10 cellular contexts compared by ENCODE assay signal in the genomic region with DNA sequence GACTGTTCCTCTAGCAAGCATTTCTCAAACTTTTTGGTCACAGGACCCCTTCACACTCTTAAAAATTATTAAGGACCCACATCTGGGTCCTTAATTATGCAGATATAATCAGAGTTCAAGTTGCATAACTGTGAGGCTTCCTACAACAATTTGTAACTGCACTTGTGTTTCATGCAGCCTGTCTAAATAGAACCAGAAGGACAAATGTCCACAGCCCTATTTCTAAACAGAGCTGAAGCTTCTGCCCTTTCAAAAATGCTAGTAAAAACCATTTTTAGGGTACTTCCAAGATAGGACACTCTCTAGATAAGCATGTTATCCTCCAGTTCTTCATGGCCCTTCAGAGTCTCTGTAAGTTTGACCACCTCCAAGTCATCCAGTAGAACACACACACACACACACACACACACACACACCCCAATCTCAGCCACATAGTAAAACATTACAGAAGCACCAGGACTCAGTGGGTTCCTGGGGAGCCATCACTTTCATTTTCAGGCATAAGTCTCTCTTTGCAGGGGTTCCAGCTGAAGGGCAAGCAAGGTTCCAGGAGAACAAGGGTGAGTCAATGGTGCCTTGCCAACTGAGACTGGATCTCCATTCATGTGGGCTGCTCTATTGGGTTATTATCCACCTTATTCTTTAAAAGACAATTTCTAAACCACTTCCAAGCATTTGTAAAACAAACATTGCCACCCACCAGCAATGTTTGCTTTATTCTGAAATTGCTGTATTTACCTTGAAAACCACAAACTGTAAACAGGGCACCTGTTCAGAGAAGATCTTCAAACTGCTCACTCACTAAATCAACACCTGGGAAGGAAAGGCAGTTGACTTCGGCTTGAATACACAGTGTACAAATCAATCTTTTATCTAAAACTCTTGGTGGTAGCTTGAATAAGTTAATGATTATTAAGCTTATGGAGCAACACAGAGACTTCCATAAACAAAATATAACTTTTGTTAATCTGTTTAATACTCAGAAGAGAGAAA.
DNase-seq lines count a peak whose midpoint lies in the region; ATAC-seq, FAIRE-seq and TF ChIP-seq lines count a peak whose summit lies in the region.
"Had no signal": no experiment of that assay in that cellular context is flagged by ENCODE, and none has a peak within 500 bp of the region (broad histone marks: within the 10 kb centered on the region; RNA-seq: fewer than 3 reads in every experiment).

No MANE protein-coding gene starts in this region.

- peak overlapping the region; percentile 74 for H3K4me2 ChIP-seq in GM12878 (ENCODE audit: control insufficient read depth, insufficient read depth)
- H3K4me2 ChIP-seq in Karpas-422 (ENCODE audit: low read depth, low read length, poor library complexity, severe bottlenecking): no peak overlapping the region

- H3K27ac Mint-ChIP-seq in HFFc6: no peak overlapping the region
- no peak overlapping the region for H3K27ac Mint-ChIP-seq in activated naive CD4-positive, alpha-beta T cell treated with anti-CD3 and anti-CD28 coated beads for 36 hours

- no peak overlapping the region; the same call in 1 of the 2 replicates for H3K9ac ChIP-seq in GM12878 (ENCODE audit: control insufficient read depth, insufficient read depth, low read length)
- no peak overlapping the region for H3K9ac ChIP-seq in Karpas-422 (ENCODE audit: low read length)

- no peak for TF ChIP-seq CTCF in GM12878 (IDR thresholded peaks at IDR 0.05 in 2 of 3, conservative IDR thresholded peaks at IDR 0.05 in 1 of 3; ENCODE audit: control insufficient read depth in 2 of 3, extremely low read depth in 1 of 3, insufficient read depth in 1 of 3, low read depth in 3 of 3, low read length in 3 of 3)
- no peak for TF ChIP-seq CTCF in HFFc6 (IDR thresholded peaks at IDR 0.05)

- FAIRE-seq in GM12878 (lab: Jason Lieb, UNC): no peak
- FAIRE-seq: K562 had no signal

- no TSS peak for BruUV-seq in GM12878 (replicated peaks; lab: Mats Ljungman, UMichigan)

- H4K20me1 ChIP-seq in GM12878 (ENCODE audit: control insufficient read depth, insufficient read depth) (no peaks in the 10 kb centered on the region), Karpas-422 (ENCODE audit: insufficient read depth, low read depth, low read length) (no peaks in the 10 kb centered on the region)

- H3K4me3 Mint-ChIP-seq in HFFc6: no peak overlapping the region
- H3K4me3 Mint-ChIP-seq in activated naive CD4-positive, alpha-beta T cell treated with anti-CD3 and anti-CD28 coated beads for 36 hours: no peak overlapping the region

- no peak for TF ChIP-seq RAD21 in GM12878 (IDR thresholded peaks at IDR 0.05; ENCODE audit: insufficient read depth, low read depth, low read length)

- H3K9me3 ChIP-seq in GM12878 (replicated peaks; ENCODE audit: control insufficient read depth, insufficient read depth, low read length): peaks cover 3% of the 10 kb centered on the region; the same call in 2 of the 3 replicates
- peaks cover 3% of the 10 kb centered on the region; the same call in 1 of the 2 replicates for H3K9me3 ChIP-seq in Karpas-422 (ENCODE audit: low read length)
- H3K9me3 ChIP-seq: colonic mucosa had no signal

- SMC1A ChIA-PET in GM12878 (lab: Charles Lee; ENCODE audit: uncharacterized antibody, unreplicated experiment): interaction anchor here (0.6 to 3.2 kb wide), 15 partner anchors 13 to 116 kb away, joined by 3 to 26 read pairs (median 4); no protein-coding TSS in a partner anchor

- H3K36me3 ChIP-seq in GM12878 (ENCODE audit: control insufficient read depth in 2 of 2, insufficient read depth in 2 of 2, low read length in 1 of 2): peaks cover 0 to 9% of the 10 kb centered on the region in 2 experiments; a peak in 1 of 4 replicates
- H3K36me3 ChIP-seq in Karpas-422 (ENCODE audit: insufficient read depth, low read length): peaks cover 20% of the 10 kb centered on the region
- H3K36me3 ChIP-seq: colonic mucosa had no signal

- TF ChIP-seq POLR2A in GM12878 (IDR thresholded peaks at IDR 0.05; ENCODE audit: low read depth, low read length): no peak

- H3K27ac ChIP-seq in GM12878 (ENCODE audit: control insufficient read depth, insufficient read depth) (peak overlapping the region; percentile 67), Karpas-422 (ENCODE audit: low read length) (no peak overlapping the region; the same call in 1 of the 2 replicates)
- H3K27ac ChIP-seq: colonic mucosa had no signal

- POLR2A ChIA-PET in GM12878 (lab: Charles Lee): interaction anchor here (0.7 to 3.1 kb wide), 6 partner anchors 9 to 106 kb away, joined by 3 to 18 read pairs (median 3); partner anchors contain the start of gene ITPR2

- no peaks in the 10 kb centered on the region for H3K9me3 Mint-ChIP-seq in HFFc6
- H3K9me3 Mint-ChIP-seq in activated naive CD4-positive, alpha-beta T cell treated with anti-CD3 and anti-CD28 coated beads for 36 hours: peaks cover 6% of the 10 kb centered on the region

- in situ Hi-C loops in GM12878 (cut with MboI): no loop called here

- H3K9me2 ChIP-seq in Karpas-422 (replicated peaks; ENCODE audit: insufficient read depth, low read length): no peaks in the 10 kb centered on the region

- H3K27me3 ChIP-seq in GM12878 (replicated peaks in 1 of 2; ENCODE audit: control insufficient read depth in 2 of 2, insufficient read depth in 2 of 2, low read length in 1 of 2): no peaks in the 10 kb centered on the region
- no peaks in the 10 kb centered on the region for H3K27me3 ChIP-seq in Karpas-422 (ENCODE audit: low read length)
- H3K27me3 ChIP-seq: colonic mucosa had no signal

- no peak for TF ChIP-seq EP300 in GM12878 (IDR thresholded peaks at IDR 0.05; ENCODE audit: borderline replicate concordance in 1 of 2, control insufficient read depth in 1 of 2, low read depth in 2 of 2, low read length in 2 of 2)

- CTCF ChIA-PET in GM12878 (lab: Yijun Ruan, JAX): interaction anchor here (1.0 to 1.5 kb wide), 2 partner anchors 32 to 38 kb away, joined by 3 to 4 read pairs; no protein-coding TSS in a partner anchor
- CTCF ChIA-PET in activated naive CD4-positive, alpha-beta T cell treated with anti-CD3 and anti-CD28 coated beads for 36 hours (lab: Charles Lee): no interaction called here

- H3K27me3 Mint-ChIP-seq in HFFc6 (ENCODE audit: insufficient read depth): no peaks in the 10 kb centered on the region
- no peaks in the 10 kb centered on the region for H3K27me3 Mint-ChIP-seq in activated naive CD4-positive, alpha-beta T cell treated with anti-CD3 and anti-CD28 coated beads for 36 hours (ENCODE audit: low read depth)

- H3K4me3 ChIP-seq in GM12878 (no peak overlapping the region), Karpas-422 (ENCODE audit: low read length) (no peak overlapping the region)
- H3K4me3 ChIP-seq: colonic mucosa, K562 had no signal

- H2AFZ ChIP-seq in GM12878 (ENCODE audit: control insufficient read depth, low read depth, low read length): no peak overlapping the region
- no peak overlapping the region for H2AFZ ChIP-seq in Karpas-422 (ENCODE audit: low read length)

- intact Hi-C loops in GM12878 (cut with micrococcal nuclease; ENCODE audit: unreplicated experiment): no loop called here
- intact Hi-C loops in activated naive CD4-positive, alpha-beta T cell treated with anti-CD3 and anti-CD28 coated beads for 36 hours (cut with micrococcal nuclease): no loop called here

- WGBS in GM12878 (ENCODE audit: insufficient coverage, insufficient replicate concordance, low lambda C conversion rate, missing lambda C conversion rate): 61% methylated on average over 1 of the region's 1 CpG

- H3K4me1 ChIP-seq in GM12878 (ENCODE audit: control insufficient read depth, insufficient read depth, low read length) (peaks cover 32% of the 10 kb centered on the region), Karpas-422 (ENCODE audit: low read length) (peaks cover 23% of the 10 kb centered on the region)
- H3K4me1 ChIP-seq: colonic mucosa had no signal

- H3K79me2 ChIP-seq in GM12878 (ENCODE audit: control insufficient read depth, insufficient read depth, low read length) (peaks cover 8% of the 10 kb centered on the region), Karpas-422 (ENCODE audit: low read length) (peaks cover 85% of the 10 kb centered on the region)

- peaks cover 5% of the 10 kb centered on the region; the same call in 1 of the 2 replicates for H3K4me1 Mint-ChIP-seq in HFFc6 (ENCODE audit: low read depth)
- peaks cover 12% of the 10 kb centered on the region for H3K4me1 Mint-ChIP-seq in activated naive CD4-positive, alpha-beta T cell treated with anti-CD3 and anti-CD28 coated beads for 36 hours (ENCODE audit: low read depth)

- no peaks in the 10 kb centered on the region for H3K36me3 Mint-ChIP-seq in HFFc6 (ENCODE audit: low read depth)
- peaks cover 32% of the 10 kb centered on the region for H3K36me3 Mint-ChIP-seq in activated naive CD4-positive, alpha-beta T cell treated with anti-CD3 and anti-CD28 coated beads for 36 hours (ENCODE audit: low read depth)

- RAD21 ChIA-PET in GM12878 (lab: Charles Lee; ENCODE audit: unreplicated experiment): interaction anchor here (1.0 to 2.0 kb wide), 6 partner anchors 20 to 117 kb away, joined by 3 to 6 read pairs (median 4); partner anchors contain the start of gene ITPR2

- DNase-seq in DMS53 (lab: John Stamatoyannopoulos, UW) (peak; percentile 97), GM12878 (ENCODE audit: low read depth, low spot score) (no peak), Karpas-422 (no peak), HFFc6 (no peak), NCI-H2171 (lab: John Stamatoyannopoulos, UW) (no peak)
- DNase-seq in activated naive CD4-positive, alpha-beta T cell treated with anti-CD3 and anti-CD28 coated beads for 36 hours: no peak
- DNase-seq: colonic mucosa had no signal

- ATAC-seq in GM21367 (IDR thresholded peaks at IDR 0.05; ENCODE audit: unreplicated experiment) (peak; percentile 59), HG03442 (IDR thresholded peaks at IDR 0.05; ENCODE audit: unreplicated experiment) (peak; percentile 48), GM12878 (peak; percentile 75)
- ATAC-seq: K562 had no signal

TF ChIP-seq in GM12878, 131 proteins besides CTCF, POLR2A, EP300 and RAD21 (continues in another document):
- TF ChIP-seq CBFB (IDR thresholded peaks at IDR 0.05; ENCODE audit: low read depth): peak; percentile 60; the same call in 1 of the 2 replicates
- TF ChIP-seq RFX5 (IDR thresholded peaks at IDR 0.05; ENCODE audit: low read depth, low read length): no peak
- peak; percentile 39; the same call in 1 of the 2 replicates for TF ChIP-seq EED (IDR thresholded peaks at IDR 0.05; ENCODE audit: low read depth)
- 0 out of 2 replicates have a peak, but pooled peaks have one; percentile 14 for TF ChIP-seq IKZF1 (conservative IDR thresholded peaks at IDR 0.05)
